In the genomic region with DNA sequence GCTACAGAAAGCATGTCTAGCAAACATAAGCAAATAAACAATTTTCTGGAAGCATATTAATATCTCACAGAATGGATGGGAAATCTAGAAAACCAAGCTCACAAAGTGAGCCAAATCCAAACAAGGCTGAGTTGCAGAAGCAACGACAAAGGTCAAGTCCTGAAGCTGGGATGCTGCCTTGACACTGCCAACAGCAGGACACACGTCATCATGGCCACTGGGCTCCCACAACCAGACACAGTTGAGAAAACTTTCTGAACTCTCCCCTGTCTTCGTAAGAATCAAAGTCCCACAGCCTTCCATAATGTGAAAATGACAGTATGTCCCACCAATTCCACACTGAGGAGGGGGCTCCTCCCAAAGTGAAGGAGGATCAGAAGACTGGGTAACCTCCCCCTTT, we compare ENCODE assay signal across 18 cellular contexts. TPM values are rescaled to one million over a fixed set of nuclear protein-coding genes. Genes with fewer than 3 reads are reported as not detected.
A peak's percentile ranks its signal among the peaks of the same experiment; 100 is the strongest.
DNase-seq lines count a peak whose midpoint lies in the region; ATAC-seq and TF ChIP-seq lines count a peak whose summit lies in the region.
"Had no signal": no experiment of that assay in that cellular context is flagged by ENCODE, and none has a peak within 500 bp of the region (broad histone marks: within the 10 kb centered on the region; RNA-seq: fewer than 3 reads in every experiment).

No MANE protein-coding gene starts in this region.

- H3K4me3 ChIP-seq in adrenal gland (no peak overlapping the region), Peyer's patch (no peak overlapping the region)
- H3K4me3 ChIP-seq: A549, GM23248 had no signal

- no peak for DNase-seq in Right ventricle myocardium inferior (ENCODE audit: missing footprints)
- no peak for DNase-seq in cardiac septum (ENCODE audit: low spot score)
- DNase-seq in adrenal gland, result peak in 6 of 7 donors; percentile 25 to 60 (median 36)
- peak; percentile 32 for DNase-seq in left ventricle myocardium superior
- no peak for DNase-seq in sciatic nerve (ENCODE audit: low spot score)
- no peak for DNase-seq in activated CD4-positive, alpha-beta T cell treated with anti-CD3 and anti-CD28 coated beads for 48 hours
- DNase-seq in Peyer's patch, result no peak
- DNase-seq: AML-193; Caco-2; CD4-positive, alpha-beta T cell; GM23248; HCEC 1CT; IMR-90 had no signal

- TF ChIP-seq CTCF in adrenal gland (IDR thresholded peaks at IDR 0.05) (no peak), Peyer's patch (IDR thresholded peaks at IDR 0.05) (no peak)

- H3K4me1 ChIP-seq in adrenal gland (replicated peaks in 1 of 2) (no peaks in the 10 kb centered on the region), Peyer's patch (no peaks in the 10 kb centered on the region)
- H3K4me1 ChIP-seq: A549, Caco-2 had no signal

- WGBS in adrenal gland, 4 donors, result 33 to 46% (median 37%) methylated on average over 3 of the region's 3 CpGs

- ATAC-seq in Right ventricle myocardium inferior (peak; percentile 63), left ventricle myocardium superior (peak; percentile 45), sciatic nerve (peak; percentile 28)
- ATAC-seq: A549 had no signal

- intact Hi-C loops in Right ventricle myocardium inferior (cut with DNase I), result no loop called here
- intact Hi-C loops in cardiac septum (cut with DNase I), result no loop called here
- intact Hi-C loops in adrenal gland (cut with DNase I), result no loop called here
- intact Hi-C loops in left ventricle myocardium superior (cut with micrococcal nuclease), result no loop called here
- intact Hi-C loops in sciatic nerve (cut with DNase I), result no loop called here

- H3K27ac ChIP-seq in adrenal gland (no peak overlapping the region), Peyer's patch (no peak overlapping the region)
- H3K27ac ChIP-seq: 22Rv1, A549, C4-2B, GM23248, HL-60 had no signal

- H3K36me3 ChIP-seq in adrenal gland (replicated peaks in 1 of 2) (no peaks in the 10 kb centered on the region), Peyer's patch (no peaks in the 10 kb centered on the region)

- H3K27me3 ChIP-seq in adrenal gland, result no peaks in the 10 kb centered on the region
- H3K27me3 ChIP-seq in Peyer's patch, result no peaks in the 10 kb centered on the region

- TF ChIP-seq POLR2A in adrenal gland (IDR thresholded peaks at IDR 0.05) (no peak), Peyer's patch (IDR thresholded peaks at IDR 0.05) (no peak)

- H3K9me3 ChIP-seq in adrenal gland (replicated peaks in 1 of 3), result no peaks in the 10 kb centered on the region
- H3K9me3 ChIP-seq in Peyer's patch, result no peaks in the 10 kb centered on the region
- H3K9me3 ChIP-seq: A549, Caco-2 had no signal

RNA-seq across cellular contexts. Expression of gene EPB41L4A, which starts 37.6 kb away (rescaled TPM):
- total RNA-seq in Right ventricle myocardium inferior (21.5 TPM), cardiac septum (18.0 TPM), adrenal gland (10 to 100 TPM in 4 of 8 donors, 1 to 10 TPM in 4; 7.4 to 26.3 (median 10.4) TPM), left ventricle myocardium superior (18.6 TPM), sciatic nerve (29.4 TPM), Peyer's patch (10 to 100 TPM in 1 of 4 donors, 1 to 10 TPM in 3; 3.3 to 28.9 (median 9.0) TPM)
- polyA plus RNA-seq in adrenal gland, result 1 to 10 TPM; 4.2 to 7.6 (median 4.7) TPM
- total RNA-seq: HT1080 had no signal

Comparison
In these comparisons a context has a peak if more than half of its experiments do, and no peak if none do; other contexts are left out.
1. DNase-seq: peak in adrenal gland (6 of 7) and left ventricle myocardium superior (single experiment); none in Right ventricle myocardium inferior (single experiment), cardiac septum (single experiment), sciatic nerve (single experiment), activated CD4-positive, alpha-beta T cell treated with anti-CD3 and anti-CD28 coated beads for 48 hours (single experiment) and Peyer's patch (0 of 3).
2. Peak in every context shown above with its lines, with median percentiles within 50 percentile points of each other: ATAC-seq.